19 cellular contexts compared by ENCODE assay signal in the genomic region with DNA sequence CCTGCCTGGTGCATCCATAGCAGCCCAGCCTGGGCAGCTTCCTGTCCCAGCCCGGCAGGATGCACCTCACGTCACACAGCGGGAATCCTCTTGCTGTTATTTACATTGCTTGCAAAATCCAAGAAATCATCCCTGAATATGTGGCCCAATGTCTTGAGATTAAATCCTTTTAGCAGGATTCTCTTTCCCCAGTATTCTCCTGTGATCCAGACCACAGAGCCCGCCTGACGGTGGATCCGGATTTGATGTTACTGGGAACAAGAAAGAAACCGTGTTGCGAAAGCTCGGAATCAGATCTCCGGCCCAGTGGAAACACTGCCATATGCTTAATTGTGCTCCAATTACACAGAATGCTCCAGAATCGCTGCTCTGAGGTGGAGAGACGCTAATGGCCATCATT. TPM values are rescaled to one million over a fixed set of nuclear protein-coding genes. Genes with fewer than 3 reads are reported as not detected.
A peak's percentile ranks its signal among the peaks of the same experiment; 100 is the strongest.
DNase-seq lines count a peak whose midpoint lies in the region; ATAC-seq, FAIRE-seq and TF ChIP-seq lines count a peak whose summit lies in the region.
"Had no signal": no experiment of that assay in that cellular context is flagged by ENCODE, and none has a peak within 500 bp of the region (broad histone marks: within the 10 kb centered on the region; RNA-seq: fewer than 3 reads in every experiment).

No MANE protein-coding gene starts in this region.

- WGBS in endodermal cell (ENCODE audit: insufficient coverage in 1 of 2, insufficient read length in 1 of 2), 2 experiments = 87 to 94% methylated on average over 12 of the region's 12 CpGs
- WGBS in mesendoderm (ENCODE audit: extremely low coverage, insufficient coverage, low lambda C conversion rate) = no CpG with 5 or more reads among the region's 12 CpGs

- peaks cover 3% of the 10 kb centered on the region for H3K27me3 Mint-ChIP-seq in endodermal cell (ENCODE audit: insufficient read depth)
- H3K27me3 Mint-ChIP-seq: CD4-positive, CD25-positive, alpha-beta regulatory T cell had no signal

- no peak overlapping the region for H2BK120ac ChIP-seq in mesendoderm (ENCODE audit: low read depth, low read length)

- H3K27ac ChIP-seq in endodermal cell (ENCODE audit: low read depth, low read length) (peak overlapping the region; percentile 17), mesendoderm (ENCODE audit: low read depth, low read length) (no peak overlapping the region)
- H3K27ac ChIP-seq: BLaER1 treated with 17β-estradiol and CSF1 and Interleukin-3, amounts not matched to agents 10 nM and 100 nM had no signal

- no peak overlapping the region for H3K23ac ChIP-seq in mesendoderm (ENCODE audit: low read length)

- no peak overlapping the region for H3K4me2 ChIP-seq in mesendoderm (ENCODE audit: low read length)
- H3K4me2 ChIP-seq: BLaER1 treated with 17β-estradiol and CSF1 and Interleukin-3, amounts not matched to agents 10 nM and 100 nM had no signal

- H2BK5ac ChIP-seq in mesendoderm (ENCODE audit: low read length) = no peak overlapping the region

- peak overlapping the region; percentile 43 for H3K56ac ChIP-seq in mesendoderm (ENCODE audit: low read length)

- no peak overlapping the region for H3K4ac ChIP-seq in mesendoderm (ENCODE audit: low read depth, low read length)

- no peak overlapping the region for H3K18ac ChIP-seq in mesendoderm (ENCODE audit: low read length)

- no peaks in the 10 kb centered on the region for H3K79me2 ChIP-seq in mesendoderm (ENCODE audit: control insufficient read depth, insufficient read depth, low read length)

- no peak overlapping the region for H4K5ac ChIP-seq in mesendoderm (ENCODE audit: low read length)

- no peaks in the 10 kb centered on the region for H3K79me1 ChIP-seq in mesendoderm (ENCODE audit: low read length)

- ATAC-seq in GM21528 (IDR thresholded peaks at IDR 0.05; ENCODE audit: low FRiP score, unreplicated experiment) (no peak), HG02642 (IDR thresholded peaks at IDR 0.05; ENCODE audit: poor library complexity, unreplicated experiment) (no peak)
- ATAC-seq: HepG2 had no signal

- peaks cover 2% of the 10 kb centered on the region for H3K36me3 Mint-ChIP-seq in endodermal cell (ENCODE audit: low read depth)

- H3K9ac ChIP-seq in endodermal cell (ENCODE audit: extremely low read depth, low read length, poor library complexity, severe bottlenecking) = no peak overlapping the region
- H3K9ac ChIP-seq in mesendoderm (ENCODE audit: low read length) = no peak overlapping the region
- H3K9ac ChIP-seq: BLaER1 treated with 17β-estradiol and CSF1 and Interleukin-3, amounts not matched to agents 10 nM and 100 nM had no signal

- peak; percentile 20 for DNase-seq in activated CD8-positive, alpha-beta memory T cell treated with anti-CD3 and anti-CD28 coated beads, Interleukin-2, amount 50 U/mL, for 48 hours
- no peak for DNase-seq in activated CD8-positive, alpha-beta memory T cell treated with anti-CD3 and anti-CD28 coated beads, Interleukin-2, amount 50 U/mL, for 4 hours
- peak; percentile 42 for DNase-seq in endodermal cell
- DNase-seq in mesendoderm = no peak
- DNase-seq in urothelium cell line (ENCODE audit: low spot score) = no peak
- no peak for DNase-seq in NCI-H187 treated with DMSO at 0.1 percent for 48 hours (lab: John Stamatoyannopoulos, UW)
- DNase-seq: 8988T; ACHN; Calu3; CD4-positive, CD25-positive, alpha-beta regulatory T cell; DMS79; HCEC 1CT; HFFc6 had no signal

- peaks cover 15% of the 10 kb centered on the region for H3K9me3 Mint-ChIP-seq in endodermal cell

- H3K36me3 ChIP-seq in endodermal cell (ENCODE audit: control insufficient read depth, insufficient read depth, low read length) = no peaks in the 10 kb centered on the region
- no peaks in the 10 kb centered on the region for H3K36me3 ChIP-seq in mesendoderm (ENCODE audit: control insufficient read depth, insufficient read depth, low read length)

- no peak for TF ChIP-seq CTCF in endodermal cell (conservative IDR thresholded peaks at IDR 0.05)

- H2AK5ac ChIP-seq in mesendoderm (ENCODE audit: low read length) = no peak overlapping the region

- H3K4me3 ChIP-seq in endodermal cell (ENCODE audit: low read length) (no peak overlapping the region), mesendoderm (ENCODE audit: low read length) (no peak overlapping the region)
- H3K4me3 ChIP-seq: BLaER1 treated with 17β-estradiol and CSF1 and Interleukin-3, amounts not matched to agents 10 nM and 100 nM had no signal

- H3K4me1 Mint-ChIP-seq in endodermal cell = peaks cover 24% of the 10 kb centered on the region
- H3K4me1 Mint-ChIP-seq: CD4-positive, CD25-positive, alpha-beta regulatory T cell had no signal

- no peak overlapping the region for H4K8ac ChIP-seq in mesendoderm (ENCODE audit: low read depth, low read length)

- H3K27me3 ChIP-seq in endodermal cell (ENCODE audit: control insufficient read depth, insufficient read depth, low read length, poor library complexity, severe bottlenecking) = no peaks in the 10 kb centered on the region
- no peaks in the 10 kb centered on the region for H3K27me3 ChIP-seq in mesendoderm (ENCODE audit: insufficient read depth, low read length, poor library complexity)
- H3K27me3 ChIP-seq: BLaER1 treated with 17β-estradiol and CSF1 and Interleukin-3, amounts not matched to agents 10 nM and 100 nM had no signal

- peak; percentile 17 for FAIRE-seq in urothelium cell line (lab: Jason Lieb, UNC)
- FAIRE-seq: GM12891, HepG2, HTR-8/SVneo had no signal

- no peak overlapping the region for H2BK15ac ChIP-seq in mesendoderm (replicated peaks; ENCODE audit: low read depth)

- no peak overlapping the region for H3K27ac Mint-ChIP-seq in endodermal cell
- H3K27ac Mint-ChIP-seq: HFFc6 had no signal

- H3K4me1 ChIP-seq in endodermal cell (ENCODE audit: control insufficient read depth, insufficient read depth, low read length) (no peaks in the 10 kb centered on the region), mesendoderm (ENCODE audit: control insufficient read depth, low read depth, low read length) (peaks cover 7% of the 10 kb centered on the region)

- H3K4me3 Mint-ChIP-seq in endodermal cell = no peak overlapping the region
- H3K4me3 Mint-ChIP-seq: HFFc6 had no signal

- H3K9me3 ChIP-seq in endodermal cell (ENCODE audit: control insufficient read depth, low read length) = peaks cover 10% of the 10 kb centered on the region

RNA-seq across cellular contexts. Expression of a gene that starts 37.7 kb away (rescaled TPM):
- 10 to 100 TPM in 1 of 2 donors, 1 to 10 TPM in 1; 4.4 to 17.8 TPM for total RNA-seq in endodermal cell
- 41.5 TPM for polyA plus RNA-seq in endodermal cell (2013, experiment 1 of 2)
- polyA plus RNA-seq in endodermal cell (2013, experiment 2 of 2) = 44.1 TPM
- 1.3 TPM for polyA plus RNA-seq in mesendoderm (2013, experiment 1 of 2)
- polyA plus RNA-seq in mesendoderm (2013, experiment 2 of 2) = 1.4 TPM
- total RNA-seq: HepG2 had no signal

Comparison
In these comparisons a context has a peak if more than half of its experiments do, and no peak if none do; other contexts are left out.
1. DNase-seq: peak in activated CD8-positive, alpha-beta memory T cell treated with anti-CD3 and anti-CD28 coated beads, Interleukin-2, amount 50 U/mL, for 48 hours (single experiment) and endodermal cell (single experiment); none in activated CD8-positive, alpha-beta memory T cell treated with anti-CD3 and anti-CD28 coated beads, Interleukin-2, amount 50 U/mL, for 4 hours (single experiment), mesendoderm (single experiment), urothelium cell line (single experiment) and NCI-H187 treated with DMSO at 0.1 percent for 48 hours (single experiment).